14 cellular contexts compared by ENCODE assay signal in genomic region chr11:36724742-36725387, GRCh38.
DNase-seq lines count a peak whose midpoint lies in the region; ATAC-seq, FAIRE-seq and TF ChIP-seq lines count a peak whose summit lies in the region.
"Had no signal": no experiment of that assay in that cellular context is flagged by ENCODE, and none has a peak within 500 bp of the region (broad histone marks: within the 10 kb centered on the region; RNA-seq: fewer than 3 reads in every experiment).

No MANE protein-coding gene starts in this region.

- H3K4me3 ChIP-seq in CD4-positive, alpha-beta memory T cell (ENCODE audit: low read length in 2 of 2): no peak overlapping the region
- H3K4me3 ChIP-seq: K562, smooth muscle cell had no signal

- no peak for TF ChIP-seq CTCF in GM20000 (IDR thresholded peaks at IDR 0.05; ENCODE audit: extremely low read depth, missing control alignments)

- H3K4me1 ChIP-seq in CD4-positive, alpha-beta memory T cell (ENCODE audit: insufficient read depth, low read length): no peaks in the 10 kb centered on the region

- POLR2A ChIA-PET in CD4-positive, alpha-beta memory T cell (lab: Charles Lee; ENCODE audit: partially characterized antibody): no interaction called here

- H3K36me3 Mint-ChIP-seq in CD4-positive, alpha-beta memory T cell: no peaks in the 10 kb centered on the region

- no peaks in the 10 kb centered on the region for H3K27me3 ChIP-seq in CD4-positive, alpha-beta memory T cell (ENCODE audit: insufficient read depth, low read length)

- no peaks in the 10 kb centered on the region for H3K36me3 ChIP-seq in CD4-positive, alpha-beta memory T cell (ENCODE audit: insufficient read depth, low read length)

- peaks cover 15 to 17% of the 10 kb centered on the region in 2 donors for H3K27me3 Mint-ChIP-seq in CD4-positive, alpha-beta memory T cell

- peak; percentile 20 for DNase-seq in GM12891 (ENCODE audit: insufficient read length, low spot score)
- peak; percentile 18 for DNase-seq in GM20000 (ENCODE audit: low spot score)
- peak; percentile 27 for DNase-seq in UCSD-AML1 (lab: John Stamatoyannopoulos, UW; ENCODE audit: unreplicated experiment)
- DNase-seq in CD4-positive, alpha-beta memory T cell: no peak
- DNase-seq in NCI-H69 (lab: John Stamatoyannopoulos, UW): no peak
- DNase-seq in stimulated activated naive CD8-positive, alpha-beta T cell treated with anti-CD3 and anti-CD28 coated beads, Interleukin-15, Interleukin-2, amounts not matched to agents 100 U/mL and 50 U/mL, for 24 hours: no peak
- DNase-seq in caudate nucleus (lab: John Stamatoyannopoulos, UW): no peak
- DNase-seq: activated effector memory CD4-positive, alpha-beta T cell treated with Interleukin-2 at 50 U/mL for 16 hours; dermis blood vessel endothelial cell; NCI-H524 had no signal

- ATAC-seq in HG03097 (IDR thresholded peaks at IDR 0.05; ENCODE audit: low FRiP score, unreplicated experiment): peak; percentile 76
- no peak for ATAC-seq in stimulated activated naive CD8-positive, alpha-beta T cell treated with anti-CD3 and anti-CD28 coated beads, Interleukin-15, Interleukin-2, amounts not matched to agents 100 U/mL and 50 U/mL, for 24 hours
- ATAC-seq: K562 had no signal

- H3K4me1 Mint-ChIP-seq in CD4-positive, alpha-beta memory T cell: no peaks in the 10 kb centered on the region

- H3K9me3 ChIP-seq in CD4-positive, alpha-beta memory T cell (ENCODE audit: control insufficient read depth in 1 of 2, low read length in 2 of 2): no peaks in the 10 kb centered on the region

- H3K27ac Mint-ChIP-seq in CD4-positive, alpha-beta memory T cell: no peak overlapping the region

- peak; percentile 86 for FAIRE-seq in GM12891 (lab: Jason Lieb, UNC)
- FAIRE-seq: K562 had no signal

- H3K4me3 Mint-ChIP-seq in CD4-positive, alpha-beta memory T cell: no peak overlapping the region

- no peaks in the 10 kb centered on the region for H3K9me3 Mint-ChIP-seq in CD4-positive, alpha-beta memory T cell

- intact Hi-C loops in CD4-positive, alpha-beta memory T cell (cut with micrococcal nuclease): no loop called here

- TF ChIP-seq POLR2A in GM12891 (IDR thresholded peaks at IDR 0.05; ENCODE audit: low read depth, low read length): no peak

- H3K27ac ChIP-seq in CD4-positive, alpha-beta memory T cell (ENCODE audit: low read depth, low read length): no peak overlapping the region
- H3K27ac ChIP-seq in caudate nucleus (ENCODE audit: low read depth, low read length): no peak overlapping the region
- H3K27ac ChIP-seq: C4-2B had no signal

- CTCF ChIA-PET in CD4-positive, alpha-beta memory T cell (lab: Charles Lee; ENCODE audit: partially characterized antibody): no interaction called here

TF ChIP-seq in GM12891, 5 proteins besides CTCF, POLR2A, EP300 and RAD21:
- TF ChIP-seq TAF1 (IDR thresholded peaks at IDR 0.05; ENCODE audit: low read depth, low read length) (no peak), PAX5 (IDR thresholded peaks at IDR 0.05; ENCODE audit: insufficient read depth, low read length, severe bottlenecking) (no peak), SPI1 (IDR thresholded peaks at IDR 0.05; ENCODE audit: low read depth, low read length) (peak; percentile 85), POLR2AphosphoS5 (IDR thresholded peaks at IDR 0.05; ENCODE audit: low read depth, low read length) (no peak)

Comparison
In these comparisons a context has a peak if more than half of its experiments do, and no peak if none do; other contexts are left out.
1. DNase-seq: peak in GM12891 (single experiment), GM20000 (single experiment) and UCSD-AML1 (single experiment); none in CD4-positive, alpha-beta memory T cell (0 of 5), NCI-H69 (single experiment), stimulated activated naive CD8-positive, alpha-beta T cell treated with anti-CD3 and anti-CD28 coated beads, Interleukin-15, Interleukin-2, amounts not matched to agents 100 U/mL and 50 U/mL, for 24 hours (single experiment) and caudate nucleus (0 of 61).